ENCODE assay signal across 14 cellular contexts in the genomic region with DNA sequence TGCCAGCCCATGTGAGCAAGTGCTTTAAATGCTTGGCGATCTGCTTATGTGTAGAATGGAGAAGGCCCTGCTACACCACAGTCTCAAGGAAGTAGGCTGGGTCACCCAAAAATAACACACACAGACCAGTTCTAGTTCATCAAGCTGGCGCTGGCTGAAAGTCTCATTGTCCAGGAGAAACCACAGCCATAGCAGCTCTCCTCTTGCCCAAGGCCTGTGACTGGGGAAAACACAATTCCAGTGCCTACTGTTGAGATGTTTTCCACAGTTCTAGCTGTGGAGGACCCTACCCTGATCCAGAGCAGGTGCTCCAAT. TPM values are rescaled to one million over a fixed set of nuclear protein-coding genes. Genes with fewer than 3 reads are reported as not detected.
DNase-seq lines count a peak whose midpoint lies in the region; ATAC-seq, FAIRE-seq and TF ChIP-seq lines count a peak whose summit lies in the region.
"Not testable (repeated sequence)": the region's sequence is repeated elsewhere in the genome, so short reads cannot be mapped to it uniquely, and the experiment has no call there.
"Had no signal": no experiment of that assay in that cellular context is flagged by ENCODE, and none has a peak within 500 bp of the region (broad histone marks: within the 10 kb centered on the region; RNA-seq: fewer than 3 reads in every experiment).

No MANE protein-coding gene starts in this region.

- WGBS in GM12878 (ENCODE audit: insufficient coverage, insufficient replicate concordance, low lambda C conversion rate, missing lambda C conversion rate): 0% methylated on average over 1 of the region's 2 CpGs
- WGBS in thyroid gland, 2 donors: no CpG with 5 or more reads among the region's 2 CpGs

- ATAC-seq in GM18498 (IDR thresholded peaks at IDR 0.05; ENCODE audit: unreplicated experiment) (peak; percentile 46), GM19023 (IDR thresholded peaks at IDR 0.05; ENCODE audit: unreplicated experiment) (peak; percentile 33), GM21360 (IDR thresholded peaks at IDR 0.05; ENCODE audit: unreplicated experiment) (peak; percentile 18), GM21723 (IDR thresholded peaks at IDR 0.05; ENCODE audit: unreplicated experiment) (peak; percentile 46), HG02840 (IDR thresholded peaks at IDR 0.05; ENCODE audit: low FRiP score, unreplicated experiment) (peak; percentile 30), HG03095 (IDR thresholded peaks at IDR 0.05; ENCODE audit: unreplicated experiment) (peak; percentile 12), GM12878 (peak; percentile 28; the same call in 2 of the 3 replicates)

- not testable (repeated sequence) for H4K20me1 ChIP-seq in GM12878 (ENCODE audit: control insufficient read depth, insufficient read depth)

- not testable (repeated sequence) for FAIRE-seq in GM12878 (lab: Jason Lieb, UNC)

- not testable (repeated sequence) for H3K4me2 ChIP-seq in GM12878 (ENCODE audit: control insufficient read depth, insufficient read depth)

- RAD21 ChIA-PET in GM12878 (lab: Charles Lee; ENCODE audit: unreplicated experiment): not testable (repeated sequence)

- DNase-seq in GM12878 (ENCODE audit: low read depth, low spot score): not testable (repeated sequence)
- DNase-seq in thyroid gland: peak; percentile 49 to 58

- TF ChIP-seq RAD21 in GM12878 (IDR thresholded peaks at IDR 0.05; ENCODE audit: insufficient read depth, low read depth, low read length): not testable (repeated sequence)

- SMC1A ChIA-PET in GM12878 (lab: Charles Lee; ENCODE audit: uncharacterized antibody, unreplicated experiment): not testable (repeated sequence)

- CTCF ChIA-PET in GM12878 (lab: Yijun Ruan, JAX): not testable (repeated sequence)

- H3K79me2 ChIP-seq in GM12878 (ENCODE audit: control insufficient read depth, insufficient read depth, low read length): not testable (repeated sequence)

- TF ChIP-seq CTCF in GM12878 (IDR thresholded peaks at IDR 0.05 in 2 of 3, conservative IDR thresholded peaks at IDR 0.05 in 1 of 3; ENCODE audit: control insufficient read depth in 2 of 3, extremely low read depth in 1 of 3, insufficient read depth in 1 of 3, low read depth in 3 of 3, low read length in 3 of 3); thyroid gland (IDR thresholded peaks at IDR 0.05): not testable (repeated sequence)

- not testable (repeated sequence) for H3K4me3 ChIP-seq in GM12878; thyroid gland (replicated peaks in 1 of 3)

- H3K9ac ChIP-seq in GM12878 (ENCODE audit: control insufficient read depth, insufficient read depth, low read length): not testable (repeated sequence)

- BruUV-seq in GM12878 (replicated peaks; lab: Mats Ljungman, UMichigan): not testable (repeated sequence)

- H3K4me1 ChIP-seq in GM12878 (ENCODE audit: control insufficient read depth, insufficient read depth, low read length); thyroid gland: not testable (repeated sequence)

- not testable (repeated sequence) for TF ChIP-seq EP300 in GM12878 (IDR thresholded peaks at IDR 0.05; ENCODE audit: borderline replicate concordance in 1 of 2, control insufficient read depth in 1 of 2, low read depth in 2 of 2, low read length in 2 of 2)

- TF ChIP-seq POLR2A in GM12878 (IDR thresholded peaks at IDR 0.05; ENCODE audit: low read depth, low read length); thyroid gland (IDR thresholded peaks at IDR 0.05): not testable (repeated sequence)

- H3K9me3 ChIP-seq in GM12878 (replicated peaks; ENCODE audit: control insufficient read depth, insufficient read depth, low read length); thyroid gland: not testable (repeated sequence)

- POLR2A ChIA-PET in GM12878 (lab: Charles Lee): not testable (repeated sequence)

- intact Hi-C loops in GM12878 (cut with micrococcal nuclease; ENCODE audit: unreplicated experiment): loop anchor here (5.0 kb wide), 1 partner anchor 213 kb away; no protein-coding TSS in a partner anchor
- intact Hi-C loops in thyroid gland (cut with DNase I): not testable (repeated sequence)

- in situ Hi-C loops in GM12878 (cut with MboI): not testable (repeated sequence)

- H3K27me3 ChIP-seq in GM12878 (replicated peaks in 1 of 2; ENCODE audit: control insufficient read depth in 2 of 2, insufficient read depth in 2 of 2, low read length in 1 of 2); thyroid gland: not testable (repeated sequence)

- H2AFZ ChIP-seq in GM12878 (ENCODE audit: control insufficient read depth, low read depth, low read length): not testable (repeated sequence)

- H3K27ac ChIP-seq in GM12878 (ENCODE audit: control insufficient read depth, insufficient read depth); thyroid gland: not testable (repeated sequence)

- H3K36me3 ChIP-seq in GM12878 (ENCODE audit: control insufficient read depth in 2 of 2, insufficient read depth in 2 of 2, low read length in 1 of 2); thyroid gland: not testable (repeated sequence)

RNA-seq across cellular contexts. Expression of gene CTAGE4, which starts 4.1 kb away (rescaled TPM):
- 9.8 and 10.1 TPM in 2 replicates for total RNA-seq in GM12878 (2013; cell fraction: nucleolus; rRNA removed)
- total RNA-seq in GM12878 (2014; rRNA removed) (1.2 and 1.6 TPM in 2 replicates), GM12878 (2014; rRNA removed; fragmentation: Illumina TruSeq; extraction: Trizol) (0.94 and 1.2 TPM in 2 replicates), GM12878 (2021) (1.3 and 1.5 TPM in 2 replicates), thyroid gland (10 to 100 TPM in 3 of 4 donors, 1 to 10 TPM in 1; 4.7 to 27.4 (median 14.0) TPM)
- polyA plus RNA-seq in GM12878 (2011; ENCODE audit: low read depth): 0.80 TPM
- polyA plus RNA-seq in GM12878 (2011; rRNA removed) (1.0 and 1.2 TPM in 2 replicates), GM12878 (2014; fragmentation: Illumina TruSeq; extraction: Trizol) (1.5 and 2.2 TPM in 2 replicates), GM12878 (2014; fragmentation: Nextera tagmentation; extraction: Ambion mirVana) (under 1 TPM; 0.09 to 0.21 TPM), GM12878 (2014; rRNA removed) (1.0 and 1.8 TPM in 2 replicates), GM12878 (2016; fragmentation: Nextera tagmentation; extraction: Ambion mirVana) (under 1 TPM in 1 of 2 experiments, not detected in 1; 0.90 TPM)
- polyA plus RNA-seq in GM12878 (2011; cell fraction: cytosol; rRNA removed): 0.38 and 0.40 TPM in 2 replicates
- 3.2 and 4.4 TPM in 2 replicates for polyA plus RNA-seq in GM12878 (2011; cell fraction: nucleus; rRNA removed)
- 0.28 and 0.60 TPM in 2 replicates for polyA plus RNA-seq in GM12878 (2012)
- 1.1 and 1.2 TPM in 2 replicates for polyA minus RNA-seq in GM12878 (2011; rRNA and poly(A)+ RNA removed)
- polyA minus RNA-seq in GM12878 (2011; cell fraction: cytosol; rRNA and poly(A)+ RNA removed): not detected in 2 replicates
- 2.7 and 3.3 TPM in 2 replicates for polyA minus RNA-seq in GM12878 (2011; cell fraction: nucleus; rRNA and poly(A)+ RNA removed)
- total RNA-seq: GM23248, OCI-LY7, SJCRH30 had no signal

RNA-seq across cellular contexts. Expression of gene ARHGEF35, which starts 16.5 kb away (rescaled TPM):
- total RNA-seq in GM12878 (2013; cell fraction: nucleolus; rRNA removed): 3.8 and 4.8 TPM in 2 replicates
- 2.4 and 2.9 TPM in 2 replicates for total RNA-seq in GM12878 (2014; rRNA removed)
- 7.5 and 7.6 TPM in 2 replicates for total RNA-seq in GM12878 (2014; rRNA removed; fragmentation: Illumina TruSeq; extraction: Trizol)
- total RNA-seq in GM12878 (2021): 8.8 and 9.7 TPM in 2 replicates
- 2.3 TPM for polyA plus RNA-seq in GM12878 (2011; ENCODE audit: low read depth)
- polyA plus RNA-seq in GM12878 (2011; rRNA removed): 0.39 and 0.88 TPM in 2 replicates
- polyA plus RNA-seq in GM12878 (2011; cell fraction: cytosol; rRNA removed): 0.16 and 0.17 TPM in 2 replicates
- 0.16 TPM in 1 of 2 replicates, not detected in the other for polyA plus RNA-seq in GM12878 (2011; cell fraction: nucleus; rRNA removed)
- polyA plus RNA-seq in GM12878 (2012): 2.3 and 3.2 TPM in 2 replicates
- polyA plus RNA-seq in GM12878 (2014; fragmentation: Illumina TruSeq; extraction: Trizol): 9.2 and 10.8 TPM in 2 replicates
- polyA plus RNA-seq in GM12878 (2014; fragmentation: Nextera tagmentation; extraction: Ambion mirVana): 1 to 10 TPM; 1.1 to 1.6 TPM
- polyA plus RNA-seq in GM12878 (2014; rRNA removed): 3.4 and 3.7 TPM in 2 replicates
- polyA plus RNA-seq in GM12878 (2016; fragmentation: Nextera tagmentation; extraction: Ambion mirVana): 1 to 10 TPM; 5.7 to 6.6 TPM
- 0.07 and 0.41 TPM in 2 replicates for polyA minus RNA-seq in GM12878 (2011; rRNA and poly(A)+ RNA removed)
- polyA minus RNA-seq in GM12878 (2011; cell fraction: cytosol; rRNA and poly(A)+ RNA removed): not detected in 2 replicates
- not detected in 2 replicates for polyA minus RNA-seq in GM12878 (2011; cell fraction: nucleus; rRNA and poly(A)+ RNA removed)
- 10 to 100 TPM; 31.0 to 69.1 (median 38.9) TPM for total RNA-seq in thyroid gland
- total RNA-seq: OCI-LY7, SJCRH30 had no signal

RNA-seq across cellular contexts. Expression of gene OR2A14, which starts 56.1 kb away (rescaled TPM):
- not detected in 2 replicates for total RNA-seq in GM12878 (2013; cell fraction: nucleolus; rRNA removed)
- total RNA-seq in GM12878 (2014; rRNA removed): not detected in 2 replicates
- not detected in 2 replicates for total RNA-seq in GM12878 (2014; rRNA removed; fragmentation: Illumina TruSeq; extraction: Trizol)
- total RNA-seq in GM12878 (2021): not detected in 2 replicates
- polyA plus RNA-seq in GM12878 (2011; ENCODE audit: low read depth): not detected
- not detected in 2 replicates for polyA plus RNA-seq in GM12878 (2011; rRNA removed)
- polyA plus RNA-seq in GM12878 (2011; cell fraction: cytosol; rRNA removed): not detected in 2 replicates
- not detected in 2 replicates for polyA plus RNA-seq in GM12878 (2011; cell fraction: nucleus; rRNA removed)
- not detected in 2 replicates for polyA plus RNA-seq in GM12878 (2012)
- not detected in 2 replicates for polyA plus RNA-seq in GM12878 (2014; fragmentation: Illumina TruSeq; extraction: Trizol)
- not detected for polyA plus RNA-seq in GM12878 (2014; fragmentation: Nextera tagmentation; extraction: Ambion mirVana)
- not detected in 2 replicates for polyA plus RNA-seq in GM12878 (2014; rRNA removed)
- polyA plus RNA-seq in GM12878 (2016; fragmentation: Nextera tagmentation; extraction: Ambion mirVana): not detected
- polyA minus RNA-seq in GM12878 (2011; rRNA and poly(A)+ RNA removed): not detected in 2 replicates
- not detected in 2 replicates for polyA minus RNA-seq in GM12878 (2011; cell fraction: cytosol; rRNA and poly(A)+ RNA removed)
- not detected in 2 replicates for polyA minus RNA-seq in GM12878 (2011; cell fraction: nucleus; rRNA and poly(A)+ RNA removed)
- not detected for total RNA-seq in thyroid gland
- total RNA-seq: CD8-positive, alpha-beta T cell; GM23248; HT1080; OCI-LY7; SJCRH30; T-cell had no signal
- polyA plus RNA-seq: GM23248 had no signal
